ENCODE assay signal across 8 cellular contexts in genomic region chr6:15936503-15936902, GRCh38.
DNase-seq lines count a peak whose midpoint lies in the region; ATAC-seq and TF ChIP-seq lines count a peak whose summit lies in the region.

No MANE protein-coding gene starts in this region.

- H3K27me3 ChIP-seq in upper lobe of right lung: no peaks in the 10 kb centered on the region

- no peaks in the 10 kb centered on the region for H3K27me3 Mint-ChIP-seq in natural killer cell (ENCODE audit: low read depth in 2 of 2)
- H3K27me3 Mint-ChIP-seq in natural killer cell treated with Interleukin-12 subunit alpha and Interleukin-12 subunit beta and Interleukin-15 and Interleukin-18, amount 100 ng/mL, for 72 hours: no peaks in the 10 kb centered on the region

- H3K4me1 Mint-ChIP-seq in natural killer cell: peaks cover 14 to 20% of the 10 kb centered on the region in 2 donors
- peaks cover 12% of the 10 kb centered on the region in 2 donors for H3K4me1 Mint-ChIP-seq in natural killer cell treated with Interleukin-12 subunit alpha and Interleukin-12 subunit beta and Interleukin-15 and Interleukin-18, amount 100 ng/mL, for 72 hours (ENCODE audit: low read depth in 2 of 2)

- no peaks in the 10 kb centered on the region for H3K9me3 ChIP-seq in upper lobe of right lung

- in situ Hi-C loops in ACHN (cut with HindIII; ENCODE audit: low pct_ligation_motif_present, low pct_unique_long_range_greater_than_20kb, low sequenced_read_pairs): no loop called here

- H3K27ac ChIP-seq in upper lobe of right lung: no peak overlapping the region

- intact Hi-C loops in natural killer cell (cut with micrococcal nuclease): no loop called here
- intact Hi-C loops in upper lobe of right lung (cut with DNase I): no loop called here

- no peaks in the 10 kb centered on the region for H3K4me1 ChIP-seq in upper lobe of right lung

- H3K4me3 ChIP-seq in upper lobe of right lung: no peak overlapping the region

- H3K36me3 Mint-ChIP-seq in natural killer cell: peaks cover under 1% of the 10 kb centered on the region
- peaks cover 8% of the 10 kb centered on the region for H3K36me3 Mint-ChIP-seq in natural killer cell treated with Interleukin-12 subunit alpha and Interleukin-12 subunit beta and Interleukin-15 and Interleukin-18, amount 100 ng/mL, for 72 hours

- peak overlapping the region in 1 of 2 donors; percentile 15 for H3K27ac Mint-ChIP-seq in natural killer cell
- no peak overlapping the region for H3K27ac Mint-ChIP-seq in natural killer cell treated with Interleukin-12 subunit alpha and Interleukin-12 subunit beta and Interleukin-15 and Interleukin-18, amount 100 ng/mL, for 72 hours

- no peak for DNase-seq in natural killer cell
- no peak for DNase-seq in natural killer cell treated with Interleukin-12 subunit alpha and Interleukin-12 subunit beta and Interleukin-15 and Interleukin-18, amount 100 ng/mL, for 72 hours (ENCODE audit: low spot score)
- peak; percentile 77 for DNase-seq in NCI-H2029 treated with DMSO at 0.1 percent for 48 hours (lab: John Stamatoyannopoulos, UW)
- no peak for DNase-seq in upper lobe of right lung
- DNase-seq in ACHN: no peak
- no peak for DNase-seq in T-helper 2 cell

- TF ChIP-seq CTCF in natural killer cell (IDR thresholded peaks at IDR 0.05) (no peak), upper lobe of right lung (IDR thresholded peaks at IDR 0.05) (no peak)

- no peaks in the 10 kb centered on the region for H3K36me3 ChIP-seq in upper lobe of right lung

- no peak overlapping the region for H3K4me3 Mint-ChIP-seq in natural killer cell
- H3K4me3 Mint-ChIP-seq in natural killer cell treated with Interleukin-12 subunit alpha and Interleukin-12 subunit beta and Interleukin-15 and Interleukin-18, amount 100 ng/mL, for 72 hours: no peak overlapping the region

- ATAC-seq in natural killer cell (peak; percentile 61 to 76 (median 61)), HG02885 (IDR thresholded peaks at IDR 0.05; ENCODE audit: poor library complexity, unreplicated experiment) (peak; percentile 78), upper lobe of right lung (peak; percentile 30), HG03520 (IDR thresholded peaks at IDR 0.05; ENCODE audit: unreplicated experiment) (no peak)
- no peak for ATAC-seq in natural killer cell treated with Interleukin-12 subunit alpha and Interleukin-12 subunit beta and Interleukin-15 and Interleukin-18, amount 100 ng/mL, for 72 hours

- peaks cover under 1 to 2% of the 10 kb centered on the region in 2 donors for H3K9me3 Mint-ChIP-seq in natural killer cell
- peaks cover 5% of the 10 kb centered on the region for H3K9me3 Mint-ChIP-seq in natural killer cell treated with Interleukin-12 subunit alpha and Interleukin-12 subunit beta and Interleukin-15 and Interleukin-18, amount 100 ng/mL, for 72 hours

Comparison
In these comparisons a context has a peak if more than half of its experiments do, and no peak if none do; other contexts are left out.
1. ATAC-seq: peak in natural killer cell (3 of 3), HG02885 (single experiment) and upper lobe of right lung (single experiment); none in natural killer cell treated with Interleukin-12 subunit alpha and Interleukin-12 subunit beta and Interleukin-15 and Interleukin-18, amount 100 ng/mL, for 72 hours (0 of 2) and HG03520 (single experiment).